In the genomic region with DNA sequence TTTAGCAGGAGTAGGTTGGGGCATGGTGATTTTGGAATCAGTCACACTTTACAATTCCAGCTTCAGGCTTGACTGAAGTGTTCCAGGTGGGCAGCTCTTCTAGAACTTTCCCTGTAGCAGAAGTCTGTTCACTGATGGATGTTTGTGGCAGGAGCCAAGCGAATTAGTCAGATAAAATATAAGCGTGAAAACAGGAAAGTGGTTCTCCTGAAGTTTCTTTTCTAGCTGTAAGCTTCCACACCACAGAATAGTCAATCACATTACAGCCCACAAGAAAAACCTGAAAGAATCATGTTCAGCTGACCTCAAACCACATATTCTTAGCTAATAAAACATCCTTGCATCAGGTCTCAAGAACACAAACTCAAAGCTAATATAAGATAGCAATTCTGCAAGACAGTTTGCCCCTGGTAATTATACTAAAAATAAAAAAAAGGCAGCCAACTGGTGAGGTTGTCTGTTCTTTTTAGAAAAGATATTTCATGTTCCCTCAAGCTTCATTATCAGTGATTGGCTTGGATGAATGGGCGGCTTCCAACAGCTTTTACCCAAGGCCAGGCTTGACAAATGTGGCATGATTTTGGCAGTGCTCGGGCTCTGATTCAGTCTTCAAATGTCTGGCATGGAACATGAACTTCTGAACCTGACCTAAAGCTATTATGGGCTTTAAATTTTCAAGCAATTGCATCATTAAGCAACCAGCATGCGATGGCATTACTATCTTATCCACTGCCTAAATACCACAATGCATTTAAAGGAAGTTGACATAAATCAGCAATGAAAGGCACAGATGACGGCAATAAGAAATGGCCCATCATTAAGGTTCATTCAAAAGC, we compare ENCODE assay signal across 8 cellular contexts.
DNase-seq lines count a peak whose midpoint lies in the region; ATAC-seq and TF ChIP-seq lines count a peak whose summit lies in the region.

No MANE protein-coding gene starts in this region.

- ATAC-seq in Right ventricle myocardium superior (ENCODE audit: poor library complexity) (peak; percentile 92), right cardiac atrium (peak; percentile 86), mucosa of descending colon (no peak), HG03095 (IDR thresholded peaks at IDR 0.05; ENCODE audit: unreplicated experiment) (no peak), HG03469 (IDR thresholded peaks at IDR 0.05; ENCODE audit: unreplicated experiment) (no peak)

- peak overlapping the region; percentile 67 for H3K27ac ChIP-seq in right cardiac atrium (ENCODE audit: low read length)

- 39% methylated on average over 6 of the region's 6 CpGs for WGBS in right cardiac atrium

- no peaks in the 10 kb centered on the region for H3K9me3 ChIP-seq in right cardiac atrium (ENCODE audit: control insufficient read depth, low read length)
- no peaks in the 10 kb centered on the region for H3K9me3 ChIP-seq in mucosa of descending colon

- peaks cover 2% of the 10 kb centered on the region for H3K4me1 ChIP-seq in right cardiac atrium (ENCODE audit: control insufficient read depth, insufficient read depth, low read length)
- no peaks in the 10 kb centered on the region for H3K4me1 ChIP-seq in mucosa of descending colon (ENCODE audit: low read depth)

- intact Hi-C loops in Right ventricle myocardium superior (cut with DNase I): loop anchor here (10.0 kb wide), 1 partner anchor 70 kb away; no protein-coding TSS in a partner anchor
- intact Hi-C loops in cardiac septum (cut with DNase I): no loop called here
- intact Hi-C loops in right cardiac atrium (cut with DNase I): no loop called here
- intact Hi-C loops in mucosa of descending colon (cut with DNase I, micrococcal nuclease): no loop called here

- H3K4me3 ChIP-seq in right cardiac atrium (ENCODE audit: low read length) (no peak overlapping the region), mucosa of descending colon (no peak overlapping the region)

- no peaks in the 10 kb centered on the region for H3K36me3 ChIP-seq in mucosa of descending colon (ENCODE audit: low read depth)

- DNase-seq in Right ventricle myocardium superior (peak; percentile 58), cardiac septum (ENCODE audit: low spot score) (no peak), amniotic stem cell (lab: John Stamatoyannopoulos, UW) (peak; percentile 92), right cardiac atrium (peak in 2 of 3 donors; percentile 59 to 77), mucosa of descending colon (no peak), NCI-H1436 treated with DMSO at 0.1 percent for 48 hours (lab: John Stamatoyannopoulos, UW) (no peak)

- no peaks in the 10 kb centered on the region for H3K27me3 ChIP-seq in right cardiac atrium (ENCODE audit: control insufficient read depth, insufficient read depth)

- no peak for TF ChIP-seq CTCF in mucosa of descending colon (IDR thresholded peaks at IDR 0.05)

Comparison
In these comparisons a context has a peak if more than half of its experiments do, and no peak if none do; other contexts are left out.
1. DNase-seq: peak in Right ventricle myocardium superior (single experiment), amniotic stem cell (single experiment) and right cardiac atrium (2 of 3); none in cardiac septum (single experiment), mucosa of descending colon (0 of 3) and NCI-H1436 treated with DMSO at 0.1 percent for 48 hours (single experiment).
2. ATAC-seq: peak in Right ventricle myocardium superior (single experiment) and right cardiac atrium (2 of 2); none in mucosa of descending colon (single experiment), HG03095 (single experiment) and HG03469 (single experiment).